1 cellular context compared by ENCODE assay signal in genomic region chr3:185764168-185764988, GRCh38.
TF ChIP-seq lines count a peak whose summit lies in the region.

No MANE protein-coding gene starts in this region.

TF ChIP-seq in WTC11, 78 proteins besides CTCF, POLR2A, EP300 and RAD21 (continued from another document):
- TF ChIP-seq ZNF416 (CRISPR knock-in tag; IDR thresholded peaks at IDR 0.05) (no peak), NFATC4 (CRISPR knock-in tag; IDR thresholded peaks at IDR 0.05) (no peak), ZNF138 (CRISPR knock-in tag; conservative IDR thresholded peaks at IDR 0.05) (no peak), ZNF532 (CRISPR knock-in tag; IDR thresholded peaks at IDR 0.05; ENCODE audit: borderline replicate concordance) (no peak), ZNF396 (CRISPR knock-in tag; IDR thresholded peaks at IDR 0.05; ENCODE audit: borderline replicate concordance) (no peak)
TF ChIP-seq in WTC11: peak in this region for 0.
